ENCODE assay signal across 8 cellular contexts in genomic region chr16:56681939-56682702, GRCh38. TPM values are rescaled to one million over a fixed set of nuclear protein-coding genes. Genes with fewer than 3 reads are reported as not detected.
DNase-seq lines count a peak whose midpoint lies in the region; ATAC-seq, FAIRE-seq and TF ChIP-seq lines count a peak whose summit lies in the region.

TSS of gene MT1X (plus strand) at chr16:56682470. CDS start at chr16:56682541, 71 bp downstream.

- H4K91ac ChIP-seq in H1 (replicated peaks; ENCODE audit: insufficient read length, low read length): peak within 1 kb of the TSS; percentile 79

- H3K4me3 ChIP-seq in H1 (ENCODE audit: extremely low read depth in 1 of 4, insufficient read depth in 2 of 4, low read depth in 3 of 4, low read length in 4 of 4) (peak within 1 kb of the TSS; percentile 57 to 77 (median 69)), mesodermal cell (ENCODE audit: extremely low read depth, insufficient read depth, low read length, poor library complexity, severe bottlenecking) (peak within 1 kb of the TSS; percentile 35)

- H2BK12ac ChIP-seq in H1 (ENCODE audit: low read depth, low read length): peak within 1 kb of the TSS; percentile 75; the same call in 1 of the 2 replicates

- peak within 1 kb of the TSS; percentile 99 for H2BK15ac ChIP-seq in H1 (ENCODE audit: low read length)

- H3K27ac ChIP-seq in H1 (ENCODE audit: low read depth, low read length) (no peak within 1 kb of the TSS), mesodermal cell (ENCODE audit: low read depth, low read length, severe bottlenecking) (no peak within 1 kb of the TSS)

- peak; percentile 80 for ATAC-seq in GM19468 (IDR thresholded peaks at IDR 0.05; ENCODE audit: extremely low read depth, unreplicated experiment)

- H3K36me3 ChIP-seq in H1 (ENCODE audit: control insufficient read depth in 2 of 4, insufficient read depth in 4 of 4, low read length in 3 of 4) (peaks cover 0 to 3% (median 0%) of the 10 kb centered on the region in 4 experiments; a peak in 1 of 8 replicates), mesodermal cell (ENCODE audit: control insufficient read depth, insufficient read depth, low read length) (no peaks in the 10 kb centered on the region)

- POLR2A ChIA-PET in H1 (lab: Charles Lee; ENCODE audit: partially characterized antibody): interaction anchor here (0.9 to 12.9 kb wide), 11 partner anchors 10 to 74 kb away, joined by 3 to 205 read pairs (median 6); partner anchors contain the start of genes MT1E, MT1G, MT1H and MT2A

- no peaks in the 10 kb centered on the region; the same call in 1 of the 2 replicates for H3K79me1 ChIP-seq in H1 (ENCODE audit: low read depth, low read length)

- TF ChIP-seq EP300 in H1 (IDR thresholded peaks at IDR 0.05; ENCODE audit: borderline replicate concordance in 1 of 2, low read depth in 2 of 2, low read length in 2 of 2): no peak

- no peak for TF ChIP-seq CTCF in H1 (IDR thresholded peaks at IDR 0.05; ENCODE audit: control extremely low read depth in 1 of 3, insufficient read depth in 1 of 3, low read depth in 1 of 3, low read length in 3 of 3)

- peaks cover 10% of the 10 kb centered on the region for H3K23me2 ChIP-seq in H1 (ENCODE audit: low read depth, low read length)

- H4K5ac ChIP-seq in H1 (ENCODE audit: insufficient read length, low read depth, low read length): peak within 1 kb of the TSS; percentile 47

- H3K79me2 ChIP-seq in H1 (ENCODE audit: control insufficient read depth in 1 of 2, insufficient read depth in 2 of 2, low read length in 2 of 2): no peaks in the 10 kb centered on the region

- peaks cover 0 to 1% of the 10 kb centered on the region in 2 experiments for H4K20me1 ChIP-seq in H1 (replicated peaks in 1 of 2; ENCODE audit: control insufficient read depth in 1 of 2, insufficient read depth in 2 of 2, low read length in 2 of 2)

- no peak for TF ChIP-seq RAD21 in H1 (IDR thresholded peaks at IDR 0.05 in 1 of 2, conservative IDR thresholded peaks at IDR 0.05 in 1 of 2; ENCODE audit: low read depth in 2 of 2, low read length in 2 of 2)

- peak within 1 kb of the TSS; percentile 97 to 100 for H3K4me2 ChIP-seq in H1 (ENCODE audit: insufficient read depth in 1 of 2, low read depth in 2 of 2, low read length in 2 of 2)

- H3K27me3 ChIP-seq in H1 (replicated peaks in 1 of 4; ENCODE audit: control insufficient read depth in 3 of 4, extremely low read depth in 1 of 4, insufficient read depth in 3 of 4, low read length in 3 of 4): peaks cover 0 to 41% (median 24%) of the 10 kb centered on the region in 4 experiments; a peak in 5 of 7 replicates

- no peak for FAIRE-seq in H1 (lab: Jason Lieb, UNC)

- H3K4ac ChIP-seq in H1 (replicated peaks; ENCODE audit: insufficient read length, low read depth, low read length): peak within 1 kb of the TSS; percentile 53

- DNase-seq in COLO668 (lab: John Stamatoyannopoulos, UW; ENCODE audit: unreplicated experiment) (peak; percentile 86), HS-27A (ENCODE audit: low read depth) (peak; percentile 62), NOMO-1 treated with dmso at 0.1 percent for 144 hours (lab: John Stamatoyannopoulos, UW; ENCODE audit: unreplicated experiment) (peak; percentile 88), H1 (ENCODE audit: low read depth in 1 of 2, low spot score in 2 of 2) (peak in 1 of 2 experiments; percentile 76)
- DNase-seq in activated CD8-positive, alpha-beta memory T cell treated with anti-CD3 and anti-CD28 coated beads for 48 hours (ENCODE audit: low read depth in 2 of 3, low spot score in 2 of 3): peak; percentile 79 to 85 (median 82)
- DNase-seq in stimulated activated CD8-positive, alpha-beta memory T cell treated with anti-CD3 and anti-CD28 coated beads, Interleukin-15, amount 100 ng/mL, for 4 hours (ENCODE audit: low read depth in 2 of 2): peak; percentile 67 to 74

- H4K8ac ChIP-seq in H1 (ENCODE audit: extremely low read depth, insufficient read depth, low read length): no peak within 1 kb of the TSS

- peak within 1 kb of the TSS; percentile 18; the same call in 1 of the 2 replicates for H2AK5ac ChIP-seq in H1 (ENCODE audit: low read depth, low read length)

- H2AFZ ChIP-seq in H1 (ENCODE audit: low read length): peak within 1 kb of the TSS; percentile 98

- no peaks in the 10 kb centered on the region for H3K9me3 ChIP-seq in H1 (ENCODE audit: insufficient read depth in 2 of 2, low read depth in 1 of 2, low read length in 1 of 2)
- no peaks in the 10 kb centered on the region for H3K9me3 ChIP-seq in mesodermal cell (ENCODE audit: control insufficient read depth, low read length)

- peak within 1 kb of the TSS in 2 of 4 experiments; percentile 24 to 79; a peak in 4 of 7 replicates for H3K9ac ChIP-seq in H1 (replicated peaks in 1 of 4; ENCODE audit: extremely low read depth in 1 of 4, low read depth in 3 of 4, low read length in 3 of 4)

- peak within 1 kb of the TSS; percentile 67; the same call in 1 of the 2 replicates for H2BK5ac ChIP-seq in H1 (ENCODE audit: low read depth, low read length)

- H3K4me1 ChIP-seq in H1 (replicated peaks in 1 of 4; ENCODE audit: control insufficient read depth in 3 of 4, insufficient read depth in 4 of 4, low read length in 3 of 4): peaks cover 0 to 19% (median 8%) of the 10 kb centered on the region in 4 experiments; a peak in 6 of 7 replicates
- peaks cover 4% of the 10 kb centered on the region for H3K4me1 ChIP-seq in mesodermal cell (ENCODE audit: control insufficient read depth, insufficient read depth, low read length, poor library complexity, severe bottlenecking)

- peak within 1 kb of the TSS; percentile 47 for H2BK120ac ChIP-seq in H1 (replicated peaks; ENCODE audit: low read depth, low read length)

- H3K18ac ChIP-seq in H1 (ENCODE audit: extremely low read depth, low read length): peak within 1 kb of the TSS; percentile 84

- no peak within 1 kb of the TSS for H3K23ac ChIP-seq in H1 (ENCODE audit: insufficient read length)

- H3K56ac ChIP-seq in H1 (replicated peaks; ENCODE audit: insufficient read length, low read depth, low read length): no peak within 1 kb of the TSS

- 3% methylated on average over 49 of the region's 49 CpGs; no CpG with 5 or more reads in 1 of the 2 experiments for WGBS in H1 (ENCODE audit: extremely low coverage in 1 of 2, insufficient coverage in 1 of 2, insufficient read length in 1 of 2, insufficient replicate concordance in 2 of 2, low coverage in 1 of 2, low lambda C conversion rate in 2 of 2, missing lambda C conversion rate in 1 of 2), 2 experiments
- 2 to 3% methylated on average over 37 to 42 of the region's 49 CpGs for WGBS in mesodermal cell (ENCODE audit: insufficient coverage in 2 of 2), 2 experiments

- CTCF ChIA-PET in H1 (lab: Charles Lee; ENCODE audit: partially characterized antibody): interaction anchor here (0.8 to 4.5 kb wide), 6 partner anchors 10 to 52 kb away, joined by 3 to 37 read pairs (median 4); no protein-coding TSS in a partner anchor

- TF ChIP-seq POLR2A in H1 (IDR thresholded peaks at IDR 0.05; ENCODE audit: control extremely low read depth in 1 of 2, low read depth in 2 of 2, low read length in 2 of 2): peak in 1 of 2 experiments; percentile 61; a peak in 2 of 3 replicates

- no peak within 1 kb of the TSS for H3K14ac ChIP-seq in H1 (ENCODE audit: insufficient read length)

- H2BK20ac ChIP-seq in H1 (ENCODE audit: low read length): peak within 1 kb of the TSS; percentile 24; the same call in 1 of the 2 replicates

TF ChIP-seq in H1, 55 proteins besides CTCF, POLR2A, EP300 and RAD21:
- TF ChIP-seq ASH2L (IDR thresholded peaks at IDR 0.05; ENCODE audit: low read length) (peak; percentile 27), MAX (IDR thresholded peaks at IDR 0.05) (peak; percentile 46; the same call in 1 of the 2 replicates), PHF8 (conservative IDR thresholded peaks at IDR 0.05; ENCODE audit: low read depth, low read length) (0 out of 2 replicates have a peak, but pooled peaks have one; percentile 14), CTBP2 (IDR thresholded peaks at IDR 0.05; ENCODE audit: borderline replicate concordance, insufficient read depth, insufficient read length, low read length) (no peak), GTF2F1 (IDR thresholded peaks at IDR 0.05; ENCODE audit: borderline replicate concordance, low read depth, low read length) (no peak), SUZ12 (IDR thresholded peaks at IDR 0.05; ENCODE audit: low read length) (peak; percentile 37; the same call in 1 of the 2 replicates), CHD2 (IDR thresholded peaks at IDR 0.05; ENCODE audit: low read length) (no peak), RBBP5 (IDR thresholded peaks at IDR 0.05; ENCODE audit: borderline replicate concordance, low read depth, low read length) (peak; percentile 41; the same call in 1 of the 2 replicates), TBP (IDR thresholded peaks at IDR 0.05; ENCODE audit: low read depth, low read length) (peak; percentile 87; the same call in 1 of the 2 replicates), SP4 (IDR thresholded peaks at IDR 0.05; ENCODE audit: low read length) (no peak), GABPA (IDR thresholded peaks at IDR 0.05; ENCODE audit: borderline replicate concordance, insufficient read depth, low read length) (no peak), HDAC6 (IDR thresholded peaks at IDR 0.05; ENCODE audit: low read depth, low read length) (no peak), KDM4A (IDR thresholded peaks at IDR 0.05; ENCODE audit: low read depth, low read length, severe bottlenecking) (peak; percentile 86), KDM1A (IDR thresholded peaks at IDR 0.05; ENCODE audit: borderline replicate concordance, low read length) (no peak)

RNA-seq across cellular contexts. Expression of gene MT1X, which starts in this region (rescaled TPM):
- 52.4 and 64.5 TPM in 2 replicates for total RNA-seq in H1 (2021; fragmentation: NEBNext Ultra II Directional; extraction: Animal tissue kit (Norgen Biotek cat#: 25700))
- 1,060 and 1,247 TPM in 2 replicates for polyA plus RNA-seq in H1 (2011; rRNA removed)
- 367 TPM for polyA plus RNA-seq in H1 (2011; cell fraction: cytosol; rRNA removed)
- polyA plus RNA-seq in H1 (2011; cell fraction: nucleus; rRNA removed): 218 TPM
- 186 to 295 TPM (median 252 TPM) in 4 replicates for polyA plus RNA-seq in H1 (2012, experiment 1 of 2)
- 207 TPM for polyA plus RNA-seq in H1 (2012, experiment 2 of 2)
- 723 TPM for polyA plus RNA-seq in H1 (2013, experiment 1 of 2)
- polyA plus RNA-seq in H1 (2013, experiment 2 of 2): 732 TPM
- polyA minus RNA-seq in H1 (2011; rRNA and poly(A)+ RNA removed): 129 and 205 TPM in 2 replicates
- 135 TPM for polyA minus RNA-seq in H1 (2011; cell fraction: cytosol; rRNA and poly(A)+ RNA removed)
- polyA minus RNA-seq in H1 (2011; cell fraction: nucleus; rRNA and poly(A)+ RNA removed): 83.1 TPM
- polyA plus RNA-seq in mesodermal cell (2013, experiment 1 of 2): 4.1 TPM
- 6.6 TPM for polyA plus RNA-seq in mesodermal cell (2013, experiment 2 of 2)
